In genomic region chr20:36744764-36745191, GRCh38 we compare ENCODE assay signal across 1 cellular context.
TF ChIP-seq lines count a peak whose summit lies in the region.

No MANE protein-coding gene starts in this region.

TF ChIP-seq in K562, 482 proteins besides CTCF, POLR2A, EP300 and RAD21 (continued from another document):
- TF ChIP-seq, protein P1, sequence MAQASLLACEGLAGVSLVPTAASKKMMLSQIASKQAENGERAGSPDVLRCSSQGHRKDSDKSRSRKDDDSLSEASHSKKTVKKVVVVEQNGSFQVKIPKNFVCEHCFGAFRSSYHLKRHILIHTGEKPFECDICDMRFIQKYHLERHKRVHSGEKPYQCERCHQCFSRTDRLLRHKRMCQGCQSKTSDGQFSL (CRISPR knock-in tag; IDR thresholded peaks at IDR 0.05) = no peak
- TF ChIP-seq, protein P1 (tag; IDR thresholded peaks at IDR 0.05) = peak in 1 of 2 experiments; percentile 17; a peak in 1 of 4 replicates
- no peak for TF ChIP-seq ZNF124 (CRISPR knock-in tag; IDR thresholded peaks at IDR 0.05)
